Comparison of ENCODE assay signal across 20 cellular contexts in genomic region chr20:11260611-11261010, GRCh38.
"Had no signal": no experiment of that assay in that cellular context is flagged by ENCODE, and none has a peak within 500 bp of the region (broad histone marks: within the 10 kb centered on the region; RNA-seq: fewer than 3 reads in every experiment).

No MANE protein-coding gene starts in this region.

- H3K9me3 ChIP-seq: ovary, thoracic aorta, upper lobe of right lung had no signal

- H3K4me3 ChIP-seq: ovary, sigmoid colon, SK-N-MC, stomach, thoracic aorta, upper lobe of right lung had no signal

- H3K27me3 ChIP-seq: ovary, sigmoid colon, stomach, upper lobe of right lung had no signal

- H3K27me3 Mint-ChIP-seq: activated T-cell treated with anti-CD3 and anti-CD28 coated beads, Interleukin-2, amount 50 U/mL, for 24 hours had no signal

- DNase-seq: activated CD4-positive, alpha-beta T cell treated with anti-CD3 and anti-CD28 coated beads for 1 hour; activated CD4-positive, alpha-beta T cell treated with anti-CD3 and anti-CD28 coated beads, Interleukin-2, amount 50 U/mL, for 48 hours; activated effector memory CD4-positive, alpha-beta T cell treated with Interleukin-2 at 50 U/mL for 16 hours; activated naive CD4-positive, alpha-beta T cell treated with anti-CD3 and anti-CD28 coated beads, Interleukin-2, amount 50 U/mL, for 16 hours; activated T-cell treated with anti-CD3 and anti-CD28 coated beads, Interleukin-2, amount 50 U/mL, for 24 hours; cerebellar nuclear complex; dermis blood vessel endothelial cell; endodermal cell; glutamatergic neuron; ovary; sigmoid colon; stimulated activated CD4-positive, alpha-beta T cell treated with anti-CD3 and anti-CD28 coated beads, Interleukin-12 subunit alpha, Interleukin-12 subunit beta, amount 100 ng/mL, for 4 hours; stimulated activated CD4-positive, alpha-beta T cell treated with anti-CD3 and anti-CD28 coated beads, Interleukin-2, amount 100 ng/mL, for 24 hours; stomach; T-helper 9 cell; upper lobe of right lung had no signal

- H3K4me3 Mint-ChIP-seq: activated T-cell treated with anti-CD3 and anti-CD28 coated beads, Interleukin-2, amount 50 U/mL, for 24 hours; endodermal cell; mesothelial cell of epicardium had no signal

- H3K4me1 ChIP-seq: sigmoid colon, stomach, upper lobe of right lung had no signal

- H3K27ac ChIP-seq: ovary, sigmoid colon, SK-N-MC, stomach, thoracic aorta, upper lobe of right lung, VCaP had no signal

- ATAC-seq: upper lobe of right lung had no signal

- H3K36me3 ChIP-seq: ovary, sigmoid colon, stomach, thoracic aorta, upper lobe of right lung had no signal

- H3K27ac Mint-ChIP-seq: activated T-cell treated with anti-CD3 and anti-CD28 coated beads, Interleukin-2, amount 50 U/mL, for 24 hours; endodermal cell; mesothelial cell of epicardium had no signal

- H3K4me1 Mint-ChIP-seq: mesothelial cell of epicardium had no signal
